Comparison of ENCODE assay signal across 9 cellular contexts in genomic region chr10:72353028-72353962, GRCh38. TPM values are rescaled to one million over a fixed set of nuclear protein-coding genes. Genes with fewer than 3 reads are reported as not detected.
DNase-seq lines count a peak whose midpoint lies in the region; ATAC-seq, FAIRE-seq and TF ChIP-seq lines count a peak whose summit lies in the region.
"Had no signal": no experiment of that assay in that cellular context is flagged by ENCODE, and none has a peak within 500 bp of the region (broad histone marks: within the 10 kb centered on the region; RNA-seq: fewer than 3 reads in every experiment).

No MANE protein-coding gene starts in this region.

- peak overlapping the region; percentile 98 for H3K27ac ChIP-seq in cardiac muscle cell

- no peaks in the 10 kb centered on the region for H3K9me3 ChIP-seq in cardiac muscle cell (ENCODE audit: low read depth)

- H3K36me3 ChIP-seq in cardiac muscle cell: no peaks in the 10 kb centered on the region

- intact Hi-C loops in cardiac septum (cut with DNase I): no loop called here
- intact Hi-C loops in left ventricle myocardium superior (cut with micrococcal nuclease): no loop called here

- no peaks in the 10 kb centered on the region for H3K9me3 Mint-ChIP-seq in activated CD4-positive, alpha-beta memory T cell treated with anti-CD3 and anti-CD28 coated beads, Interleukin-2, amount 10 ng/mL, durations not matched to agents 7 days and 5 days

- peaks cover 2% of the 10 kb centered on the region for H3K27me3 Mint-ChIP-seq in activated CD4-positive, alpha-beta memory T cell treated with anti-CD3 and anti-CD28 coated beads, Interleukin-2, amount 10 ng/mL, durations not matched to agents 7 days and 5 days

- CTCF ChIA-PET in activated CD4-positive, alpha-beta memory T cell treated with anti-CD3 and anti-CD28 coated beads, Interleukin-2, amount 10 ng/mL, durations not matched to agents 7 days and 5 days (lab: Charles Lee): interaction anchor here (0.5 to 2.5 kb wide), 7 partner anchors 12 to 305 kb away, joined by 3 to 8 read pairs (median 4); no protein-coding TSS in a partner anchor

- ATAC-seq in left ventricle myocardium superior: no peak

- POLR2A ChIA-PET in activated CD4-positive, alpha-beta memory T cell treated with anti-CD3 and anti-CD28 coated beads, Interleukin-2, amount 10 ng/mL, durations not matched to agents 7 days and 5 days (lab: Charles Lee): interaction anchor here (0.8 to 2.8 kb wide), 7 partner anchors 11 to 894 kb away, joined by 3 to 13 read pairs (median 5); partner anchors contain the start of genes ANAPC16, ASCC1 and DNAJC9

- peaks cover 42% of the 10 kb centered on the region for H3K4me1 Mint-ChIP-seq in activated CD4-positive, alpha-beta memory T cell treated with anti-CD3 and anti-CD28 coated beads, Interleukin-2, amount 10 ng/mL, durations not matched to agents 7 days and 5 days

- peaks cover 30% of the 10 kb centered on the region for H3K36me3 Mint-ChIP-seq in activated CD4-positive, alpha-beta memory T cell treated with anti-CD3 and anti-CD28 coated beads, Interleukin-2, amount 10 ng/mL, durations not matched to agents 7 days and 5 days (ENCODE audit: low read depth)

- FAIRE-seq in H54 (lab: Jason Lieb, UNC): no peak
- FAIRE-seq: islet of Langerhans had no signal

- H3K4me3 Mint-ChIP-seq in activated CD4-positive, alpha-beta memory T cell treated with anti-CD3 and anti-CD28 coated beads, Interleukin-2, amount 10 ng/mL, durations not matched to agents 7 days and 5 days: peak overlapping the region; percentile 95

- TF ChIP-seq POLR2A in H54 (IDR thresholded peaks at IDR 0.05; ENCODE audit: low read depth, low read length): no peak

- H3K4me1 ChIP-seq in cardiac muscle cell (ENCODE audit: low read depth): peaks cover 7% of the 10 kb centered on the region

- DNase-seq in cardiac muscle cell (ENCODE audit: low read depth in 1 of 2, low spot score in 1 of 2) (peak; percentile 30 to 48), cardiac septum (ENCODE audit: low spot score) (no peak), left ventricle myocardium superior (peak; percentile 15), skeletal muscle cell (ENCODE audit: low read depth) (no peak), AG08396 (ENCODE audit: low spot score) (no peak), H54 (ENCODE audit: insufficient read length, low spot score) (no peak), COLO829 (ENCODE audit: low spot score) (no peak)
- DNase-seq in activated CD4-positive, alpha-beta memory T cell treated with anti-CD3 and anti-CD28 coated beads, Interleukin-2, amount 10 ng/mL, durations not matched to agents 7 days and 5 days: no peak

- H3K4me3 ChIP-seq in cardiac muscle cell (peak overlapping the region; percentile 77), skeletal muscle cell (ENCODE audit: low read depth, low read length) (peak overlapping the region; percentile 84)

- TF ChIP-seq CTCF in cardiac muscle cell (IDR thresholded peaks at IDR 0.05; ENCODE audit: low read depth, low read length): no peak

- peak overlapping the region; percentile 91 for H3K27ac Mint-ChIP-seq in activated CD4-positive, alpha-beta memory T cell treated with anti-CD3 and anti-CD28 coated beads, Interleukin-2, amount 10 ng/mL, durations not matched to agents 7 days and 5 days

- no peaks in the 10 kb centered on the region for H3K27me3 ChIP-seq in cardiac muscle cell

RNA-seq across cellular contexts. Expression of gene DNAJB12, which starts 1.4 kb away (rescaled TPM):
- 29.3 and 32.0 TPM in 2 replicates for total RNA-seq in cardiac muscle cell
- 23.8 and 34.2 TPM in 2 replicates for polyA plus RNA-seq in cardiac muscle cell
- total RNA-seq in cardiac septum: 28.9 TPM
- total RNA-seq in activated CD4-positive, alpha-beta memory T cell treated with anti-CD3 and anti-CD28 coated beads, Interleukin-2, amount 10 ng/mL, durations not matched to agents 7 days and 5 days: 10 to 100 TPM; 23.8 to 26.7 TPM
- total RNA-seq in left ventricle myocardium superior: 25.9 TPM

Comparison
In these comparisons a context has a peak if more than half of its experiments do, and no peak if none do; other contexts are left out.
1. DNase-seq: peak in cardiac muscle cell (2 of 2) and left ventricle myocardium superior (single experiment); none in cardiac septum (single experiment), activated CD4-positive, alpha-beta memory T cell treated with anti-CD3 and anti-CD28 coated beads, Interleukin-2, amount 10 ng/mL, durations not matched to agents 7 days and 5 days (single experiment), skeletal muscle cell (single experiment), AG08396 (single experiment), H54 (single experiment) and COLO829 (single experiment).